In the genomic region with DNA sequence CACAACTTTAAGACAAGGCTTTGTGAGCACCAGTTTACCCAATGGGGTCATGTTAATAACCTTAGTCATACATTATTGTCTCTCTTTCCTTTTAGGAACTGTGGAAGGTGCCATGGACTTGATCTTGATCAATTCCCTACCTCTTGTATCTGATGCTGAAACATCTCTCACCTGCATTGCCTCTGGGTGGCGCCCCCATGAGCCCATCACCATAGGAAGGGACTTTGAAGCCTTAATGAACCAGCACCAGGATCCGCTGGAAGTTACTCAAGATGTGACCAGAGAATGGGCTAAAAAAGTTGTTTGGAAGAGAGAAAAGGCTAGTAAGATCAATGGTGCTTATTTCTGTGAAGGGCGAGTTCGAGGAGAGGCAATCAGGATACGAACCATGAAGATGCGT, we compare ENCODE assay signal across 28 cellular contexts. TPM values are rescaled to one million over a fixed set of nuclear protein-coding genes. Genes with fewer than 3 reads are reported as not detected.
"Had no signal": no experiment of that assay in that cellular context is flagged by ENCODE, and none has a peak within 500 bp of the region (broad histone marks: within the 10 kb centered on the region; RNA-seq: fewer than 3 reads in every experiment).

No MANE protein-coding gene starts in this region.

- H3K79me2 ChIP-seq: hepatocyte had no signal

- H3K4me2 ChIP-seq: hepatocyte had no signal

- H3K36me3 ChIP-seq: gastrocnemius medialis, neutrophil, right lobe of liver, thoracic aorta, uterus had no signal

- H3K9me3 ChIP-seq: gastrocnemius medialis, neutrophil, right lobe of liver, thoracic aorta, uterus had no signal

- H3K27ac ChIP-seq: gastrocnemius medialis, hepatocyte, neutrophil, right lobe of liver, thoracic aorta, uterus had no signal

- H3K4me3 ChIP-seq: gastrocnemius medialis, hepatocyte, right lobe of liver, thoracic aorta, uterus had no signal

- FAIRE-seq: colon, kidney had no signal

- H3K36me3 Mint-ChIP-seq: activated CD8-positive, alpha-beta memory T cell treated with anti-CD3 and anti-CD28 coated beads, Interleukin-2, amount 10 ng/mL, durations not matched to agents 7 days and 5 days; activated naive CD4-positive, alpha-beta T cell treated with anti-CD3 and anti-CD28 coated beads, Interleukin-2, amount 50 U/mL, for 72 hours; immature natural killer cell; mesothelial cell of epicardium; naive B cell had no signal

- H3K4me3 Mint-ChIP-seq: activated CD4-positive, alpha-beta T cell treated with anti-CD3 and anti-CD28 coated beads for 36 hours; activated CD8-positive, alpha-beta memory T cell treated with anti-CD3 and anti-CD28 coated beads, Interleukin-2, amount 10 ng/mL, durations not matched to agents 7 days and 5 days; activated CD8-positive, alpha-beta T cell treated with anti-CD3 and anti-CD28 coated beads, Interleukin-2, amount 10 ng/mL, durations not matched to agents 7 days and 5 days; central memory CD8-positive, alpha-beta T cell; immature natural killer cell; mesothelial cell of epicardium; naive B cell; nephron progenitor cell; T-helper 2 cell treated with Interferon-gamma antibody and Interleukin-4, amounts not matched to agents 5 μg/mL and 100 μg/mL, for 36 hours had no signal

- H3K4me1 ChIP-seq: gastrocnemius medialis, right lobe of liver, uterus had no signal

- H3K9me3 Mint-ChIP-seq: activated naive CD4-positive, alpha-beta T cell treated with anti-CD3 and anti-CD28 coated beads, Interleukin-2, amount 50 U/mL, for 72 hours; activated T-helper 2 cell treated with anti-CD3 and anti-CD28 coated beads, Interferon-gamma antibody, Interleukin-2, Interleukin-4, amounts not matched to agents 10 μg/mL and 5 μg/mL and 100 μg/mL, durations not matched to agents 14 hours and 24 hours and 36 hours; central memory CD8-positive, alpha-beta T cell; naive B cell; nephron progenitor cell; T-helper 2 cell treated with Interferon-gamma antibody and Interleukin-4, amounts not matched to agents 5 μg/mL and 100 μg/mL, for 36 hours had no signal

- DNase-seq: activated CD4-positive, alpha-beta T cell treated with anti-CD3 and anti-CD28 coated beads for 36 hours; activated CD4-positive, CD25-positive, alpha-beta regulatory T cell; activated CD8-positive, alpha-beta memory T cell treated with anti-CD3 and anti-CD28 coated beads, Interleukin-2, amount 10 ng/mL, durations not matched to agents 7 days and 5 days; activated CD8-positive, alpha-beta T cell treated with anti-CD3 and anti-CD28 coated beads, Interleukin-2, amount 10 ng/mL, durations not matched to agents 7 days and 5 days; activated T-cell treated with anti-CD3 and anti-CD28 coated beads, Interleukin-2, amount 50 U/mL, for 48 hours; dermis blood vessel endothelial cell; effector CD8-positive, alpha-beta T cell; erythroblast; gastrocnemius medialis; immature natural killer cell; kidney; left colon; naive B cell; nephron progenitor cell; right lobe of liver; stimulated activated CD4-positive, alpha-beta T cell treated with anti-CD3 and anti-CD28 coated beads, Interleukin-12 subunit alpha, Interleukin-12 subunit beta, amount 100 ng/mL, for 4 hours; stimulated activated CD4-positive, alpha-beta T cell treated with anti-CD3 and anti-CD28 coated beads, Interleukin-4, amount 100 ng/mL, for 1 hour; stimulated activated naive CD8-positive, alpha-beta T cell treated with anti-CD3 and anti-CD28 coated beads, Interleukin-15, Interleukin-2, amounts not matched to agents 100 U/mL and 50 U/mL, for 24 hours; uterus had no signal

- H3K27me3 Mint-ChIP-seq: activated CD8-positive, alpha-beta memory T cell treated with anti-CD3 and anti-CD28 coated beads, Interleukin-2, amount 10 ng/mL, durations not matched to agents 7 days and 5 days; central memory CD8-positive, alpha-beta T cell had no signal

- H3K27ac Mint-ChIP-seq: activated CD4-positive, alpha-beta T cell treated with anti-CD3 and anti-CD28 coated beads for 36 hours; activated CD8-positive, alpha-beta memory T cell treated with anti-CD3 and anti-CD28 coated beads, Interleukin-2, amount 10 ng/mL, durations not matched to agents 7 days and 5 days; activated CD8-positive, alpha-beta T cell treated with anti-CD3 and anti-CD28 coated beads, Interleukin-2, amount 10 ng/mL, durations not matched to agents 7 days and 5 days; activated naive CD4-positive, alpha-beta T cell treated with anti-CD3 and anti-CD28 coated beads, Interleukin-2, amount 50 U/mL, for 72 hours; activated T-helper 2 cell treated with anti-CD3 and anti-CD28 coated beads, Interferon-gamma antibody, Interleukin-2, Interleukin-4, amounts not matched to agents 10 μg/mL and 5 μg/mL and 100 μg/mL, durations not matched to agents 14 hours and 24 hours and 36 hours; immature natural killer cell; naive B cell; nephron progenitor cell; T-helper 2 cell treated with Interferon-gamma antibody and Interleukin-4, amounts not matched to agents 5 μg/mL and 100 μg/mL, for 36 hours had no signal

- H3K4me1 Mint-ChIP-seq: activated CD4-positive, alpha-beta T cell treated with anti-CD3 and anti-CD28 coated beads for 36 hours; activated CD8-positive, alpha-beta memory T cell treated with anti-CD3 and anti-CD28 coated beads, Interleukin-2, amount 10 ng/mL, durations not matched to agents 7 days and 5 days; central memory CD8-positive, alpha-beta T cell; immature natural killer cell; naive B cell; nephron progenitor cell had no signal

- H3K27me3 ChIP-seq: gastrocnemius medialis, hepatocyte, neutrophil, right lobe of liver, uterus had no signal

- H2AFZ ChIP-seq: hepatocyte had no signal

RNA-seq across cellular contexts. Expression of a gene that starts 48.7 kb away (rescaled TPM):
- total RNA-seq: activated CD4-positive, alpha-beta T cell treated with anti-CD3 and anti-CD28 coated beads for 36 hours; activated CD8-positive, alpha-beta memory T cell treated with anti-CD3 and anti-CD28 coated beads, Interleukin-2, amount 10 ng/mL, durations not matched to agents 7 days and 5 days; activated CD8-positive, alpha-beta T cell treated with anti-CD3 and anti-CD28 coated beads, Interleukin-2, amount 10 ng/mL, durations not matched to agents 7 days and 5 days; activated naive CD4-positive, alpha-beta T cell treated with anti-CD3 and anti-CD28 coated beads, Interleukin-2, amount 50 U/mL, for 72 hours; activated T-helper 2 cell treated with anti-CD3 and anti-CD28 coated beads, Interferon-gamma antibody, Interleukin-2, Interleukin-4, amounts not matched to agents 10 μg/mL and 5 μg/mL and 100 μg/mL, durations not matched to agents 14 hours and 24 hours and 36 hours had no signal
- polyA plus RNA-seq: immature natural killer cell had no signal
